ENCODE assay signal across 8 cellular contexts in the genomic region with DNA sequence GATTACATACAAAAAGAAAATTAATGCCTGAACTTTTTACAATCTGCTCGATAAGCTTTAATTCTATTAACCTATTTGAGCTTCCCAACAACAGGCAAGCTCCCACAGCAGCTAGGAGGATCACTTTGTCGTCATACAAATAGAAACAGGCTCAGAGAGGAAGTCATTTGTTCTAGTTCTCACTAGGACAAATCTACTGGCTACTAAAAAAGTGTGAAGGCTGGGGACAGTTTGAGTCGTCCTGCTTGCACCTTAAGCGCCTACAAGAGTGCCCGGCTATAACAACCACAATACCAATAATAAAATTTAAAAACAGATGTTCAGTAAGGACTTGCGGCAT. TPM values are rescaled to one million over a fixed set of nuclear protein-coding genes. Genes with fewer than 3 reads are reported as not detected.
DNase-seq lines count a peak whose midpoint lies in the region; ATAC-seq and TF ChIP-seq lines count a peak whose summit lies in the region.

No MANE protein-coding gene starts in this region.

- ATAC-seq in GM18873 (IDR thresholded peaks at IDR 0.05; ENCODE audit: low FRiP score, unreplicated experiment) (peak; percentile 11), HG03064 (IDR thresholded peaks at IDR 0.05; ENCODE audit: low read depth, unreplicated experiment) (peak; percentile 2), heart left ventricle (peak in 3 of 4 donors; percentile 4 to 22 (median 9)), gastrocnemius medialis (peak; percentile 18 to 23), HG03139 (IDR thresholded peaks at IDR 0.05; ENCODE audit: unreplicated experiment) (no peak)

- H3K27me3 ChIP-seq in WERI-Rb-1 (ENCODE audit: insufficient read depth, low read depth, severe bottlenecking) = no peaks in the 10 kb centered on the region
- peaks cover 0 to 5% (median 0%) of the 10 kb centered on the region in 9 donors for H3K27me3 ChIP-seq in heart left ventricle
- no peaks in the 10 kb centered on the region for H3K27me3 ChIP-seq in gastrocnemius medialis

- no peak for TF ChIP-seq POLR2A in heart left ventricle (IDR thresholded peaks at IDR 0.05)
- TF ChIP-seq POLR2A in gastrocnemius medialis (IDR thresholded peaks at IDR 0.05) = no peak

- H3K27ac ChIP-seq in WERI-Rb-1 (peak overlapping the region; percentile 91), heart left ventricle (peak overlapping the region; percentile 54 to 99 (median 89)), gastrocnemius medialis (peak overlapping the region; percentile 79 to 94 (median 88))

- H3K9me3 ChIP-seq in WERI-Rb-1 (ENCODE audit: severe bottlenecking) (no peaks in the 10 kb centered on the region), heart left ventricle (no peaks in the 10 kb centered on the region), gastrocnemius medialis (no peaks in the 10 kb centered on the region)

- in situ Hi-C loops in gastrocnemius medialis (cut with MboI; ENCODE audit: low sequenced_read_pairs in 4 of 4) = no loop called here

- intact Hi-C loops in heart left ventricle (cut with DNase I) (loop anchor here in 4 of 10 donors (2.0 to 5.0 kb wide), 3 partner anchors 49 to 56 kb away; partner anchors contain the start of genes PEX6 (in 2 of the 4) and PPP2R5D (in 2 of the 4)), gastrocnemius medialis (cut with DNase I; ENCODE audit: low total_unique reads) (loop anchor here (1.0 to 2.0 kb wide), 2 partner anchors 56 to 126 kb away; partner anchors contain the start of gene PPP2R5D)

- H3K4me3 ChIP-seq in WERI-Rb-1 (ENCODE audit: low read depth, low read length) (peak overlapping the region; percentile 64), heart left ventricle (peak overlapping the region; percentile 60 to 92 (median 82)), gastrocnemius medialis (peak overlapping the region; percentile 74 to 93 (median 82))

- WGBS in heart left ventricle, 4 donors = 1 to 3% (median 2%) methylated on average over 6 of the region's 6 CpGs

- H3K36me3 ChIP-seq in WERI-Rb-1 (peaks cover 25% of the 10 kb centered on the region), heart left ventricle (peaks cover 0 to 21% (median 7%) of the 10 kb centered on the region in 9 donors), gastrocnemius medialis (no peaks in the 10 kb centered on the region)

- TF ChIP-seq CTCF in WERI-Rb-1 (IDR thresholded peaks at IDR 0.05; ENCODE audit: low read depth, low read length) (no peak), heart left ventricle (IDR thresholded peaks at IDR 0.05) (no peak), gastrocnemius medialis (IDR thresholded peaks at IDR 0.05 in 4 of 5, conservative IDR thresholded peaks at IDR 0.05 in 1 of 5) (no peak)

- H3K4me1 ChIP-seq in heart left ventricle (peaks cover 4 to 59% (median 21%) of the 10 kb centered on the region in 12 donors), gastrocnemius medialis (peaks cover 17 to 19% of the 10 kb centered on the region in 2 donors)

- DNase-seq in WERI-Rb-1 = no peak
- no peak for DNase-seq in heart left ventricle
- no peak for DNase-seq in gastrocnemius medialis
- DNase-seq in NCI-H69 (lab: John Stamatoyannopoulos, UW) = no peak
- DNase-seq in OCI-M2 (lab: John Stamatoyannopoulos, UW; ENCODE audit: unreplicated experiment) = no peak

RNA-seq across cellular contexts. Expression of gene CNPY3, which starts 0.6 kb away (rescaled TPM):
- total RNA-seq in heart left ventricle (10 to 100 TPM; 14.7 to 44.0 (median 20.6) TPM), gastrocnemius medialis (10 to 100 TPM in 2 of 4 donors, 1 to 10 TPM in 2; 7.1 to 13.5 (median 9.3) TPM)
- polyA plus RNA-seq in heart left ventricle = 10 to 100 TPM; 13.8 to 35.7 TPM

RNA-seq across cellular contexts. Expression of gene PTCRA, which starts 12.9 kb away (rescaled TPM):
- 1 to 10 TPM in 1 of 9 donors, not detected in 8; 1.7 TPM for total RNA-seq in heart left ventricle
- polyA plus RNA-seq in heart left ventricle = not detected
- not detected for total RNA-seq in gastrocnemius medialis

RNA-seq across cellular contexts. Expression of gene GNMT, which starts 31.8 kb away (rescaled TPM):
- total RNA-seq in heart left ventricle = 10 to 100 TPM in 2 of 9 donors, 1 to 10 TPM in 3, under 1 TPM in 4; 0.36 to 32.0 (median 1.1) TPM
- polyA plus RNA-seq in heart left ventricle = 1 to 10 TPM; 1.9 to 7.1 TPM
- 1 to 10 TPM in 1 of 4 donors, under 1 TPM in 2, not detected in 1; 0.42 to 1.1 (median 0.61) TPM for total RNA-seq in gastrocnemius medialis

RNA-seq across cellular contexts. Expression of gene RPL7L1, which starts 49.3 kb away (rescaled TPM):
- total RNA-seq in heart left ventricle (10 to 100 TPM; 39.8 to 71.1 (median 49.2) TPM), gastrocnemius medialis (10 to 100 TPM; 59.6 to 87.1 (median 65.2) TPM)
- 10 to 100 TPM; 25.8 to 95.7 TPM for polyA plus RNA-seq in heart left ventricle

RNA-seq across cellular contexts. Expression of gene PEX6, which starts 50.3 kb away (rescaled TPM):
- total RNA-seq in heart left ventricle = 10 to 100 TPM; 11.2 to 27.3 (median 19.6) TPM
- 10 to 100 TPM; 10.3 to 14.6 TPM for polyA plus RNA-seq in heart left ventricle
- total RNA-seq in gastrocnemius medialis = 10 to 100 TPM in 2 of 4 donors, 1 to 10 TPM in 2; 7.4 to 45.1 (median 12.6) TPM
